Comparison of ENCODE assay signal across 19 cellular contexts in the genomic region with DNA sequence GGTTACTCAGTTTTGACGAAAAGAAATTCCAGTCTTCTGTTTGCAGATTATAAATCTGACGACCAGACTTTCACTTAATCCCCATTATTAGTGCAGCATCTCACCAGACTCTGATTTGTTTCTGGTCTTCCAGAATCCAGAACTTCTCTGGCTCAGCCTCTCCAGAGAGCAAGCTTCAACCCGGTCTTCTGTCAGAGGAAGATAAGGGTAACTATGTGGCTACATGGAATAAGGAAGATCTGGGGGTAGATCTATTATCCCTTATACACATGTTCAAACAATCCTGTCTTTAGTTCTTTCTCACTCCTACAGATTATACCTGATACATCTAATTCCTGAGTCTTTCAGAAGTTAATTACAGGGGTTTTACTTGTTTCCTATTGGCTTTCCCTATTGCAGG.
"Had no signal": no experiment of that assay in that cellular context is flagged by ENCODE, and none has a peak within 500 bp of the region (broad histone marks: within the 10 kb centered on the region; RNA-seq: fewer than 3 reads in every experiment).

No MANE protein-coding gene starts in this region.

- DNase-seq: KBM-7, MV-4-11, NCI-H1048, NCI-H1105, NCI-H1417, NCI-H1436 treated with DMSO at 0.1 percent for 48 hours, NCI-H1694, NCI-H187 treated with DMSO at 0.1 percent for 48 hours, NCI-H2029 treated with DMSO at 0.1 percent for 48 hours, NCI-H2171 treated with DMSO at 0.1 percent for 48 hours, NCI-H345, NCI-H446 treated with DMSO at 0.1 percent for 48 hours, NCI-H510A treated with DMSO at 0.1 percent for 48 hours, NCI-H526, PC-3, SHP77 treated with DMSO at 0.1 percent for 48 hours, SJCRH30 had no signal

- H3K9me3 Mint-ChIP-seq: IgD-negative memory B cell had no signal

- H3K4me1 ChIP-seq: SJCRH30 had no signal

- H3K27ac ChIP-seq: HL-60, SJCRH30 had no signal

- H3K9me3 ChIP-seq: SJCRH30 had no signal

- H3K27me3 ChIP-seq: SJCRH30 had no signal

- H3K4me3 ChIP-seq: SJCRH30 had no signal

- H3K27me3 Mint-ChIP-seq: IgD-negative memory B cell had no signal

- H3K4me3 Mint-ChIP-seq: IgD-negative memory B cell had no signal

- H3K27ac Mint-ChIP-seq: IgD-negative memory B cell had no signal
